ENCODE assay signal across 13 cellular contexts in genomic region chr2:62999905-63000304, GRCh38. TPM values are rescaled to one million over a fixed set of nuclear protein-coding genes. Genes with fewer than 3 reads are reported as not detected.
A peak's percentile ranks its signal among the peaks of the same experiment; 100 is the strongest.
DNase-seq lines count a peak whose midpoint lies in the region; ATAC-seq, FAIRE-seq and TF ChIP-seq lines count a peak whose summit lies in the region.
"Had no signal": no experiment of that assay in that cellular context is flagged by ENCODE, and none has a peak within 500 bp of the region (broad histone marks: within the 10 kb centered on the region; RNA-seq: fewer than 3 reads in every experiment).

No MANE protein-coding gene starts in this region.

- no peaks in the 10 kb centered on the region for H4K20me1 ChIP-seq in astrocyte (ENCODE audit: insufficient read depth, low read length)

- H3K4me2 ChIP-seq in astrocyte (ENCODE audit: low read length): no peak overlapping the region

- H3K36me3 Mint-ChIP-seq in HFFc6 (ENCODE audit: low read depth) (peaks cover 26% of the 10 kb centered on the region), astrocyte (ENCODE audit: low read depth, unreplicated experiment) (peaks cover 2% of the 10 kb centered on the region), immature natural killer cell (peaks cover 12 to 35% (median 32%) of the 10 kb centered on the region in 3 donors)
- H3K36me3 Mint-ChIP-seq in activated naive CD4-positive, alpha-beta T cell treated with anti-CD3 and anti-CD28 coated beads, Interleukin-2, amount 50 U/mL, for 72 hours: peaks cover 0 to 7% of the 10 kb centered on the region in 2 donors

- DNase-seq in HFFc6 (peak; percentile 38), astrocyte (ENCODE audit: low read depth) (peak; percentile 27), Right ventricle myocardium superior (peak; percentile 62), thyroid gland (peak; percentile 44 to 58), DMS53 (lab: John Stamatoyannopoulos, UW) (no peak), immature natural killer cell (no peak)
- DNase-seq in activated naive CD4-positive, alpha-beta T cell treated with anti-CD3 and anti-CD28 coated beads, Interleukin-2, amount 50 U/mL, for 72 hours (ENCODE audit: low spot score in 2 of 2): no peak
- DNase-seq in stimulated activated CD4-positive, alpha-beta T cell treated with anti-CD3 and anti-CD28 coated beads, Interleukin-4, amount 100 ng/mL, for 24 hours: no peak
- DNase-seq: H9; naive thymus-derived CD4-positive, alpha-beta T cell; NCI-H1105 treated with DMSO at 0.1 percent for 48 hours; NCI-H774; transverse colon had no signal

- H3K9me3 ChIP-seq in astrocyte (ENCODE audit: insufficient read depth, low read depth, low read length): no peaks in the 10 kb centered on the region
- H3K9me3 ChIP-seq in thyroid gland: no peaks in the 10 kb centered on the region
- H3K9me3 ChIP-seq: transverse colon had no signal

- no peak overlapping the region for H3K9ac ChIP-seq in astrocyte (ENCODE audit: low read length)

- 75 to 77% methylated on average over 1 of the region's 1 CpG for WGBS in thyroid gland, 2 donors

- FAIRE-seq in astrocyte (lab: Jason Lieb, UNC): peak; percentile 50

- H3K27ac ChIP-seq in astrocyte (ENCODE audit: low read depth, low read length) (no peak overlapping the region), thyroid gland (no peak overlapping the region)

- H3K4me3 ChIP-seq in astrocyte (ENCODE audit: insufficient read depth, low read depth, low read length) (no peak overlapping the region), thyroid gland (replicated peaks in 1 of 3) (no peak overlapping the region)
- H3K4me3 ChIP-seq: transverse colon had no signal

- peaks cover 1% of the 10 kb centered on the region for H3K36me3 ChIP-seq in astrocyte (ENCODE audit: insufficient read depth, low read length)
- H3K36me3 ChIP-seq in thyroid gland: peaks cover 0 to 4% of the 10 kb centered on the region in 2 donors

- TF ChIP-seq CTCF in HFFc6 (IDR thresholded peaks at IDR 0.05): no peak
- no peak for TF ChIP-seq CTCF in astrocyte (IDR thresholded peaks at IDR 0.05; ENCODE audit: insufficient read depth, low read depth, low read length)
- TF ChIP-seq CTCF in thyroid gland (IDR thresholded peaks at IDR 0.05): no peak

- H3K4me1 Mint-ChIP-seq in HFFc6 (ENCODE audit: low read depth) (peaks cover 36% of the 10 kb centered on the region), astrocyte (ENCODE audit: low read depth, unreplicated experiment) (peaks cover 13% of the 10 kb centered on the region), immature natural killer cell (no peaks in the 10 kb centered on the region)
- H3K4me1 Mint-ChIP-seq: naive thymus-derived CD4-positive, alpha-beta T cell had no signal

- H3K4me3 Mint-ChIP-seq in HFFc6 (no peak overlapping the region), astrocyte (ENCODE audit: unreplicated experiment) (no peak overlapping the region), immature natural killer cell (no peak overlapping the region)
- H3K4me3 Mint-ChIP-seq: H9; naive thymus-derived CD4-positive, alpha-beta T cell had no signal

- intact Hi-C loops in Right ventricle myocardium superior (cut with DNase I): no loop called here
- intact Hi-C loops in thyroid gland (cut with DNase I): no loop called here

- H3K4me1 ChIP-seq in astrocyte (ENCODE audit: insufficient read depth, low read length) (no peaks in the 10 kb centered on the region), thyroid gland (no peaks in the 10 kb centered on the region)
- H3K4me1 ChIP-seq: transverse colon had no signal

- H3K27me3 ChIP-seq in astrocyte (ENCODE audit: insufficient read depth, low read length) (no peaks in the 10 kb centered on the region), thyroid gland (no peaks in the 10 kb centered on the region)
- H3K27me3 ChIP-seq: transverse colon had no signal

- TF ChIP-seq POLR2A in thyroid gland (IDR thresholded peaks at IDR 0.05): no peak

- H3K9me3 Mint-ChIP-seq in HFFc6 (no peaks in the 10 kb centered on the region), astrocyte (ENCODE audit: unreplicated experiment) (no peaks in the 10 kb centered on the region), immature natural killer cell (no peaks in the 10 kb centered on the region)
- no peaks in the 10 kb centered on the region for H3K9me3 Mint-ChIP-seq in activated naive CD4-positive, alpha-beta T cell treated with anti-CD3 and anti-CD28 coated beads, Interleukin-2, amount 50 U/mL, for 72 hours
- H3K9me3 Mint-ChIP-seq: H9; naive thymus-derived CD4-positive, alpha-beta T cell had no signal

- H3K27ac Mint-ChIP-seq in HFFc6: peak overlapping the region; percentile 23
- H3K27ac Mint-ChIP-seq in astrocyte (ENCODE audit: unreplicated experiment): no peak overlapping the region
- no peak overlapping the region for H3K27ac Mint-ChIP-seq in activated naive CD4-positive, alpha-beta T cell treated with anti-CD3 and anti-CD28 coated beads, Interleukin-2, amount 50 U/mL, for 72 hours
- H3K27ac Mint-ChIP-seq in immature natural killer cell: no peak overlapping the region
- H3K27ac Mint-ChIP-seq: H9; naive thymus-derived CD4-positive, alpha-beta T cell had no signal

- no peak overlapping the region for H2AFZ ChIP-seq in astrocyte (ENCODE audit: low read depth, low read length)

- ATAC-seq in Right ventricle myocardium superior (ENCODE audit: poor library complexity): peak; percentile 62
- no peak for ATAC-seq in activated naive CD4-positive, alpha-beta T cell treated with anti-CD3 and anti-CD28 coated beads, Interleukin-2, amount 50 U/mL, for 72 hours
- ATAC-seq: naive thymus-derived CD4-positive, alpha-beta T cell had no signal

- H3K27me3 Mint-ChIP-seq in HFFc6 (ENCODE audit: insufficient read depth): 0 out of 2 replicates have a peak, but pooled peaks cover 2% of the 10 kb centered on the region
- H3K27me3 Mint-ChIP-seq in astrocyte (ENCODE audit: low read depth, unreplicated experiment): no peaks in the 10 kb centered on the region
- H3K27me3 Mint-ChIP-seq in immature natural killer cell (ENCODE audit: low read depth in 3 of 3): no peaks in the 10 kb centered on the region
- H3K27me3 Mint-ChIP-seq: naive thymus-derived CD4-positive, alpha-beta T cell had no signal

- no peaks in the 10 kb centered on the region for H3K79me2 ChIP-seq in astrocyte (ENCODE audit: insufficient read depth, low read length)

RNA-seq across cellular contexts. Expression of gene OTX1, which starts 50.7 kb away (rescaled TPM):
- total RNA-seq in HFFc6 (2021; fragmentation: NEBNext Ultra II Directional; extraction: Animal tissue kit (Norgen Biotek cat#: 25700)): under 1 TPM; 0.41 to 0.61 (median 0.53) TPM
- total RNA-seq in astrocyte (0.30 TPM in 1 of 2 replicates, not detected in the other), Right ventricle myocardium superior (not detected), thyroid gland (not detected)
- total RNA-seq in activated naive CD4-positive, alpha-beta T cell treated with anti-CD3 and anti-CD28 coated beads, Interleukin-2, amount 50 U/mL, for 72 hours: not detected
- polyA plus RNA-seq in immature natural killer cell: not detected
- total RNA-seq: naive thymus-derived CD4-positive, alpha-beta T cell; transverse colon had no signal
- polyA plus RNA-seq: naive thymus-derived CD4-positive, alpha-beta T cell had no signal

Comparison
In these comparisons a context has a peak if more than half of its experiments do, and no peak if none do; other contexts are left out.
1. DNase-seq: peak in HFFc6 (single experiment), astrocyte (single experiment), Right ventricle myocardium superior (single experiment) and thyroid gland (2 of 2); none in DMS53 (single experiment), activated naive CD4-positive, alpha-beta T cell treated with anti-CD3 and anti-CD28 coated beads, Interleukin-2, amount 50 U/mL, for 72 hours (0 of 2), immature natural killer cell (0 of 3) and stimulated activated CD4-positive, alpha-beta T cell treated with anti-CD3 and anti-CD28 coated beads, Interleukin-4, amount 100 ng/mL, for 24 hours (single experiment).